Comparison of ENCODE assay signal across 11 cellular contexts in genomic region chr2:223995569-223995968, GRCh38. TPM values are rescaled to one million over a fixed set of nuclear protein-coding genes. Genes with fewer than 3 reads are reported as not detected.
DNase-seq lines count a peak whose midpoint lies in the region; ATAC-seq and TF ChIP-seq lines count a peak whose summit lies in the region.
"Had no signal": no experiment of that assay in that cellular context is flagged by ENCODE, and none has a peak within 500 bp of the region (broad histone marks: within the 10 kb centered on the region; RNA-seq: fewer than 3 reads in every experiment).

No MANE protein-coding gene starts in this region.

- ATAC-seq in left lobe of liver: no peak
- no peak for ATAC-seq in GM21367 (IDR thresholded peaks at IDR 0.05; ENCODE audit: unreplicated experiment)
- ATAC-seq in GM21619 (IDR thresholded peaks at IDR 0.05; ENCODE audit: unreplicated experiment): no peak

- no peak for TF ChIP-seq EP300 in Ishikawa (IDR thresholded peaks at IDR 0.05; ENCODE audit: borderline replicate concordance)

- no peaks in the 10 kb centered on the region for H3K27me3 ChIP-seq in adipocyte (replicated peaks; ENCODE audit: control insufficient read depth, insufficient read depth, low read length)

- H3K4me1 ChIP-seq in adipocyte (ENCODE audit: control insufficient read depth, insufficient read depth, low read length): peaks cover 6% of the 10 kb centered on the region

- no peak for TF ChIP-seq RAD21 in Ishikawa (IDR thresholded peaks at IDR 0.05; ENCODE audit: low read depth)

- peaks cover 33% of the 10 kb centered on the region for H3K36me3 ChIP-seq in adipocyte (ENCODE audit: control insufficient read depth, insufficient read depth, low read length, severe bottlenecking)
- H3K36me3 ChIP-seq: WERI-Rb-1 had no signal

- H3K4me3 ChIP-seq in adipocyte (ENCODE audit: low read length): no peak overlapping the region

- no peak overlapping the region for H3K9ac ChIP-seq in adipocyte (ENCODE audit: low read length)

- peak; percentile 60 for DNase-seq in EL
- peak; percentile 54 for DNase-seq in adipocyte (ENCODE audit: low read depth)
- peak; percentile 50 for DNase-seq in iris pigment epithelial cell (ENCODE audit: low read depth)
- no peak for DNase-seq in left lobe of liver (ENCODE audit: low spot score)
- DNase-seq in GDM1 (lab: John Stamatoyannopoulos, UW): no peak
- DNase-seq: activated naive CD8-positive, alpha-beta T cell treated with anti-CD3 and anti-CD28 coated beads, Interleukin-2, amount 10 ng/mL, durations not matched to agents 7 days and 5 days; NCI-H1105 treated with DMSO at 0.1 percent for 48 hours; WERI-Rb-1 had no signal

- no peaks in the 10 kb centered on the region for H3K9me3 ChIP-seq in adipocyte (ENCODE audit: control insufficient read depth, low read length)

TF ChIP-seq in Ishikawa, 13 proteins besides CTCF, POLR2A, EP300 and RAD21:
- TF ChIP-seq CEBPB (IDR thresholded peaks at IDR 0.05): 0 out of 2 replicates have a peak, but pooled peaks have one; percentile 38
- TF ChIP-seq CREB1 (IDR thresholded peaks at IDR 0.05; ENCODE audit: low read depth): no peak

RNA-seq across cellular contexts. Expression of gene MRPL44, which starts 38.3 kb away (rescaled TPM):
- 22.0 TPM for total RNA-seq in left lobe of liver

RNA-seq across cellular contexts. Expression of gene SERPINE2, which starts 43.5 kb away (rescaled TPM):
- 1.6 TPM for total RNA-seq in left lobe of liver

RNA-seq across cellular contexts. Expression of gene WDFY1, which starts 50.4 kb away (rescaled TPM):
- 16.4 TPM for total RNA-seq in left lobe of liver

Comparison
In these comparisons a context has a peak if more than half of its experiments do, and no peak if none do; other contexts are left out.
1. DNase-seq: peak in EL (single experiment), adipocyte (single experiment) and iris pigment epithelial cell (single experiment); none in left lobe of liver (single experiment) and GDM1 (single experiment).